In genomic region chr16:1198194-1198593, GRCh38 we compare ENCODE assay signal across 39 cellular contexts. TPM values are rescaled to one million over a fixed set of nuclear protein-coding genes. Genes with fewer than 3 reads are reported as not detected.
"Had no signal": no experiment of that assay in that cellular context is flagged by ENCODE, and none has a peak within 500 bp of the region (broad histone marks: within the 10 kb centered on the region; RNA-seq: fewer than 3 reads in every experiment).

No MANE protein-coding gene starts in this region.

- H3K9me3 ChIP-seq: adrenal gland, body of pancreas had no signal

- H3K27me3 Mint-ChIP-seq: activated B cell treated with CpG ODN at 0.5 μM for 24 hours; activated CD4-positive, alpha-beta T cell treated with anti-CD3 and anti-CD28 coated beads, Interleukin-2, amount 10 ng/mL, durations not matched to agents 24 days and 14 days; activated CD8-positive, alpha-beta T cell treated with anti-CD3 and anti-CD28 coated beads for 36 hours; activated naive CD8-positive, alpha-beta T cell treated with anti-CD3 and anti-CD28 coated beads for 36 hours; activated T-helper 17 cell treated with anti-CD3 and anti-CD28 coated beads, Interleukin-2, amount 50 U/mL, for 72 hours had no signal

- H3K36me3 Mint-ChIP-seq: activated CD4-positive, alpha-beta memory T cell treated with anti-CD3 and anti-CD28 coated beads for 36 hours; activated naive CD4-positive, alpha-beta T cell treated with anti-CD3 and anti-CD28 coated beads, Interleukin-2, amount 50 U/mL, for 72 hours; activated naive CD8-positive, alpha-beta T cell treated with anti-CD3 and anti-CD28 coated beads for 36 hours had no signal

- H3K36me3 ChIP-seq: adrenal gland, breast epithelium had no signal

- H3K4me1 Mint-ChIP-seq: activated B cell treated with CpG ODN at 0.5 μM for 24 hours; activated CD4-positive, alpha-beta T cell treated with anti-CD3 and anti-CD28 coated beads, Interleukin-2, amount 10 ng/mL, durations not matched to agents 24 days and 14 days; activated naive CD8-positive, alpha-beta T cell treated with anti-CD3 and anti-CD28 coated beads for 36 hours; activated T-helper 17 cell treated with anti-CD3 and anti-CD28 coated beads, Interleukin-2, amount 50 U/mL, for 72 hours had no signal

- H3K4me3 ChIP-seq: adrenal gland, body of pancreas, breast epithelium had no signal

- H3K27me3 ChIP-seq: adrenal gland, body of pancreas, brain microvascular endothelial cell had no signal

- H3K9me3 Mint-ChIP-seq: activated CD4-positive, alpha-beta memory T cell treated with anti-CD3 and anti-CD28 coated beads for 36 hours; activated CD4-positive, alpha-beta T cell treated with anti-CD3 and anti-CD28 coated beads, Interleukin-2, amount 10 ng/mL, durations not matched to agents 24 days and 14 days; activated CD8-positive, alpha-beta T cell treated with anti-CD3 and anti-CD28 coated beads for 36 hours; activated naive CD4-positive, alpha-beta T cell treated with anti-CD3 and anti-CD28 coated beads for 36 hours; activated naive CD8-positive, alpha-beta T cell treated with anti-CD3 and anti-CD28 coated beads for 36 hours; activated T-cell treated with anti-CD3 and anti-CD28 coated beads, Interleukin-2, amount 50 U/mL, for 4 hours; activated T-helper 1 cell treated with anti-CD3 and anti-CD28 coated beads, Interleukin-12 subunit alpha, Interleukin-12 subunit beta, Interleukin-2, Interleukin-4 antibody, amounts not matched to agents 30 ng/mL and 10 ng/mL and 1 ng/mL, durations not matched to agents 14 hours and 24 hours and 36 hours; activated T-helper 17 cell treated with anti-CD3 and anti-CD28 coated beads, Interleukin-2, amount 50 U/mL, for 72 hours; T-helper 1 cell treated with Interleukin-12 subunit alpha and Interleukin-12 subunit beta and Interleukin-4 antibody, amounts not matched to agents 30 μg/mL and 1 μg/mL, for 36 hours; T-helper 2 cell treated with Interferon-gamma antibody and Interleukin-4, amounts not matched to agents 5 μg/mL and 100 μg/mL, for 36 hours had no signal

- H3K27ac Mint-ChIP-seq: activated B cell treated with CpG ODN at 0.5 μM for 24 hours; activated CD4-positive, alpha-beta memory T cell treated with anti-CD3 and anti-CD28 coated beads for 36 hours; activated CD4-positive, alpha-beta T cell treated with anti-CD3 and anti-CD28 coated beads, Interleukin-2, amount 10 ng/mL, durations not matched to agents 24 days and 14 days; activated CD8-positive, alpha-beta T cell treated with anti-CD3 and anti-CD28 coated beads for 36 hours; activated naive CD4-positive, alpha-beta T cell treated with anti-CD3 and anti-CD28 coated beads for 36 hours; activated naive CD4-positive, alpha-beta T cell treated with anti-CD3 and anti-CD28 coated beads, Interleukin-2, amount 50 U/mL, for 72 hours; activated naive CD8-positive, alpha-beta T cell treated with anti-CD3 and anti-CD28 coated beads for 36 hours; activated T-cell treated with anti-CD3 and anti-CD28 coated beads, Interleukin-2, amount 50 U/mL, for 72 hours; activated T-helper 1 cell treated with anti-CD3 and anti-CD28 coated beads, Interleukin-12 subunit alpha, Interleukin-12 subunit beta, Interleukin-2, Interleukin-4 antibody, amounts not matched to agents 30 ng/mL and 10 ng/mL and 1 ng/mL, durations not matched to agents 14 hours and 24 hours and 36 hours; activated T-helper 17 cell treated with anti-CD3 and anti-CD28 coated beads, Interleukin-2, amount 50 U/mL, for 72 hours; T-helper 1 cell treated with Interleukin-12 subunit alpha and Interleukin-12 subunit beta and Interleukin-4 antibody, amounts not matched to agents 30 μg/mL and 1 μg/mL, for 36 hours; T-helper 2 cell treated with Interferon-gamma antibody and Interleukin-4, amounts not matched to agents 5 μg/mL and 100 μg/mL, for 36 hours had no signal

- H3K4me3 Mint-ChIP-seq: activated B cell treated with CpG ODN at 0.5 μM for 24 hours; activated CD4-positive, alpha-beta memory T cell treated with anti-CD3 and anti-CD28 coated beads for 36 hours; activated CD4-positive, alpha-beta T cell treated with anti-CD3 and anti-CD28 coated beads, Interleukin-2, amount 10 ng/mL, durations not matched to agents 24 days and 14 days; activated CD8-positive, alpha-beta T cell treated with anti-CD3 and anti-CD28 coated beads for 36 hours; activated naive CD4-positive, alpha-beta T cell treated with anti-CD3 and anti-CD28 coated beads for 36 hours; activated naive CD8-positive, alpha-beta T cell treated with anti-CD3 and anti-CD28 coated beads for 36 hours; activated T-cell treated with anti-CD3 and anti-CD28 coated beads, Interleukin-2, amount 50 U/mL, for 4 hours; activated T-cell treated with anti-CD3 and anti-CD28 coated beads, Interleukin-2, amount 50 U/mL, for 72 hours; activated T-helper 1 cell treated with anti-CD3 and anti-CD28 coated beads, Interleukin-12 subunit alpha, Interleukin-12 subunit beta, Interleukin-2, Interleukin-4 antibody, amounts not matched to agents 30 ng/mL and 10 ng/mL and 1 ng/mL, durations not matched to agents 14 hours and 24 hours and 36 hours; activated T-helper 17 cell treated with anti-CD3 and anti-CD28 coated beads, Interleukin-2, amount 50 U/mL, for 72 hours; T-helper 1 cell treated with Interleukin-12 subunit alpha and Interleukin-12 subunit beta and Interleukin-4 antibody, amounts not matched to agents 30 μg/mL and 1 μg/mL, for 36 hours; T-helper 2 cell treated with Interferon-gamma antibody and Interleukin-4, amounts not matched to agents 5 μg/mL and 100 μg/mL, for 36 hours had no signal

- DNase-seq: activated B cell treated with CpG ODN at 0.5 μM for 24 hours; activated CD4-positive, alpha-beta memory T cell treated with anti-CD3 and anti-CD28 coated beads for 36 hours; activated CD4-positive, alpha-beta T cell treated with anti-CD3 and anti-CD28 coated beads for 4 hours; activated CD4-positive, alpha-beta T cell treated with anti-CD3 and anti-CD28 coated beads, Interleukin-2, amount 10 ng/mL, durations not matched to agents 24 days and 14 days; activated CD4-positive, alpha-beta T cell treated with anti-CD3 and anti-CD28 coated beads, Interleukin-2, amount 50 U/mL, for 1 hour; activated CD4-positive, alpha-beta T cell treated with anti-CD3 and anti-CD28 coated beads, Interleukin-2, amount 50 U/mL, for 4 hours; activated CD4-positive, CD25-positive, alpha-beta regulatory T cell treated with anti-CD3 and anti-CD28 coated beads, Interleukin-2, amount 50 U/mL, for 72 hours; activated CD8-positive, alpha-beta memory T cell treated with anti-CD3 and anti-CD28 coated beads, Interleukin-2, amount 50 U/mL, for 4 hours; activated effector memory CD4-positive, alpha-beta T cell treated with anti-CD3 and anti-CD28 coated beads, Interleukin-2, amount 50 U/mL, for 16 hours; activated gamma-delta T cell treated with Interleukin-2 at 50 U/mL for 16 hours; activated naive CD4-positive, alpha-beta T cell; activated naive CD4-positive, alpha-beta T cell treated with anti-CD3 and anti-CD28 coated beads for 36 hours; activated naive CD4-positive, alpha-beta T cell treated with anti-CD3 and anti-CD28 coated beads, Interleukin-2, amount 50 U/mL, for 16 hours; activated naive CD8-positive, alpha-beta T cell treated with anti-CD3 and anti-CD28 coated beads for 36 hours; activated T-cell treated with anti-CD3 and anti-CD28 coated beads for 4 hours; activated T-cell treated with anti-CD3 and anti-CD28 coated beads, Interleukin-2, amount 50 U/mL, for 1 hour; activated T-cell treated with anti-CD3 and anti-CD28 coated beads, Interleukin-2, amount 50 U/mL, for 4 hours; activated T-cell treated with anti-CD3 and anti-CD28 coated beads, Interleukin-2, amount 50 U/mL, for 72 hours; adrenal gland; amniotic stem cell; aorta; body of pancreas; brain microvascular endothelial cell; central memory CD4-positive, alpha-beta T cell; T-helper 2 cell; T-helper 9 cell had no signal

- FAIRE-seq: astrocyte, TTC549 had no signal

- ATAC-seq: activated CD8-positive, alpha-beta T cell treated with anti-CD3 and anti-CD28 coated beads for 36 hours; activated naive CD4-positive, alpha-beta T cell treated with anti-CD3 and anti-CD28 coated beads, Interleukin-2, amount 50 U/mL, for 72 hours; activated T-cell treated with anti-CD3 and anti-CD28 coated beads, Interleukin-2, amount 50 U/mL, for 4 hours; activated T-cell treated with anti-CD3 and anti-CD28 coated beads, Interleukin-2, amount 50 U/mL, for 72 hours; activated T-helper 17 cell treated with anti-CD3 and anti-CD28 coated beads, Interleukin-2, amount 50 U/mL, for 72 hours; body of pancreas had no signal

- H3K4me1 ChIP-seq: breast epithelium had no signal

- H3K27ac ChIP-seq: adrenal gland, body of pancreas, brain microvascular endothelial cell, breast epithelium, VCaP had no signal

RNA-seq across cellular contexts. Expression of gene TPSG1, which starts 26.9 kb away (rescaled TPM):
- total RNA-seq: activated B cell treated with CpG ODN at 0.5 μM for 24 hours; activated CD4-positive, alpha-beta memory T cell treated with anti-CD3 and anti-CD28 coated beads for 36 hours; activated CD4-positive, alpha-beta T cell treated with anti-CD3 and anti-CD28 coated beads, Interleukin-2, amount 10 ng/mL, durations not matched to agents 24 days and 14 days; activated CD8-positive, alpha-beta memory T cell treated with anti-CD3 and anti-CD28 coated beads for 36 hours; activated CD8-positive, alpha-beta T cell treated with anti-CD3 and anti-CD28 coated beads for 36 hours; activated naive CD4-positive, alpha-beta T cell treated with anti-CD3 and anti-CD28 coated beads for 36 hours; activated naive CD4-positive, alpha-beta T cell treated with anti-CD3 and anti-CD28 coated beads, Interleukin-2, amount 50 U/mL, for 72 hours; activated naive CD8-positive, alpha-beta T cell treated with anti-CD3 and anti-CD28 coated beads for 36 hours; activated T-cell treated with anti-CD3 and anti-CD28 coated beads, Interleukin-2, amount 50 U/mL, for 4 hours; activated T-helper 1 cell treated with anti-CD3 and anti-CD28 coated beads, Interleukin-12 subunit alpha, Interleukin-12 subunit beta, Interleukin-2, Interleukin-4 antibody, amounts not matched to agents 30 ng/mL and 10 ng/mL and 1 ng/mL, durations not matched to agents 14 hours and 24 hours and 36 hours; activated T-helper 17 cell treated with anti-CD3 and anti-CD28 coated beads, Interleukin-2, amount 50 U/mL, for 72 hours; astrocyte; body of pancreas; cardiac septum; cerebellum had no signal

RNA-seq across cellular contexts. Expression of gene TPSB2, which starts 31.8 kb away (rescaled TPM):
- total RNA-seq: activated B cell treated with CpG ODN at 0.5 μM for 24 hours; activated CD4-positive, alpha-beta memory T cell treated with anti-CD3 and anti-CD28 coated beads for 36 hours; activated CD4-positive, alpha-beta T cell treated with anti-CD3 and anti-CD28 coated beads, Interleukin-2, amount 10 ng/mL, durations not matched to agents 24 days and 14 days; activated CD8-positive, alpha-beta memory T cell treated with anti-CD3 and anti-CD28 coated beads for 36 hours; activated CD8-positive, alpha-beta T cell treated with anti-CD3 and anti-CD28 coated beads for 36 hours; activated naive CD4-positive, alpha-beta T cell treated with anti-CD3 and anti-CD28 coated beads for 36 hours; activated naive CD8-positive, alpha-beta T cell treated with anti-CD3 and anti-CD28 coated beads for 36 hours; activated T-helper 1 cell treated with anti-CD3 and anti-CD28 coated beads, Interleukin-12 subunit alpha, Interleukin-12 subunit beta, Interleukin-2, Interleukin-4 antibody, amounts not matched to agents 30 ng/mL and 10 ng/mL and 1 ng/mL, durations not matched to agents 14 hours and 24 hours and 36 hours; activated T-helper 17 cell treated with anti-CD3 and anti-CD28 coated beads, Interleukin-2, amount 50 U/mL, for 72 hours; astrocyte; cerebellum had no signal

RNA-seq across cellular contexts. Expression of gene TPSAB1, which starts 42.3 kb away (rescaled TPM):
- total RNA-seq: activated B cell treated with CpG ODN at 0.5 μM for 24 hours; activated CD4-positive, alpha-beta memory T cell treated with anti-CD3 and anti-CD28 coated beads for 36 hours; activated CD4-positive, alpha-beta T cell treated with anti-CD3 and anti-CD28 coated beads, Interleukin-2, amount 10 ng/mL, durations not matched to agents 24 days and 14 days; activated CD8-positive, alpha-beta memory T cell treated with anti-CD3 and anti-CD28 coated beads for 36 hours; activated CD8-positive, alpha-beta T cell treated with anti-CD3 and anti-CD28 coated beads for 36 hours; activated naive CD4-positive, alpha-beta T cell treated with anti-CD3 and anti-CD28 coated beads for 36 hours; activated naive CD8-positive, alpha-beta T cell treated with anti-CD3 and anti-CD28 coated beads for 36 hours; activated T-helper 1 cell treated with anti-CD3 and anti-CD28 coated beads, Interleukin-12 subunit alpha, Interleukin-12 subunit beta, Interleukin-2, Interleukin-4 antibody, amounts not matched to agents 30 ng/mL and 10 ng/mL and 1 ng/mL, durations not matched to agents 14 hours and 24 hours and 36 hours; astrocyte had no signal

RNA-seq across cellular contexts. Expression of gene TPSD1, which starts 57.7 kb away (rescaled TPM):
- total RNA-seq: activated B cell treated with CpG ODN at 0.5 μM for 24 hours; activated CD4-positive, alpha-beta memory T cell treated with anti-CD3 and anti-CD28 coated beads for 36 hours; activated CD4-positive, alpha-beta T cell treated with anti-CD3 and anti-CD28 coated beads, Interleukin-2, amount 10 ng/mL, durations not matched to agents 24 days and 14 days; activated CD8-positive, alpha-beta memory T cell treated with anti-CD3 and anti-CD28 coated beads for 36 hours; activated CD8-positive, alpha-beta T cell treated with anti-CD3 and anti-CD28 coated beads for 36 hours; activated naive CD4-positive, alpha-beta T cell treated with anti-CD3 and anti-CD28 coated beads for 36 hours; activated naive CD4-positive, alpha-beta T cell treated with anti-CD3 and anti-CD28 coated beads, Interleukin-2, amount 50 U/mL, for 72 hours; activated naive CD8-positive, alpha-beta T cell treated with anti-CD3 and anti-CD28 coated beads for 36 hours; activated T-cell treated with anti-CD3 and anti-CD28 coated beads, Interleukin-2, amount 50 U/mL, for 72 hours; activated T-helper 1 cell treated with anti-CD3 and anti-CD28 coated beads, Interleukin-12 subunit alpha, Interleukin-12 subunit beta, Interleukin-2, Interleukin-4 antibody, amounts not matched to agents 30 ng/mL and 10 ng/mL and 1 ng/mL, durations not matched to agents 14 hours and 24 hours and 36 hours; activated T-helper 17 cell treated with anti-CD3 and anti-CD28 coated beads, Interleukin-2, amount 50 U/mL, for 72 hours; adrenal gland; aorta; astrocyte; cardiac septum; cerebellum had no signal
